Comparison of ENCODE assay signal across 13 cellular contexts in genomic region chr2:54641988-54642387, GRCh38.
DNase-seq lines count a peak whose midpoint lies in the region; ATAC-seq and TF ChIP-seq lines count a peak whose summit lies in the region.
"Had no signal": no experiment of that assay in that cellular context is flagged by ENCODE, and none has a peak within 500 bp of the region (broad histone marks: within the 10 kb centered on the region; RNA-seq: fewer than 3 reads in every experiment).

No MANE protein-coding gene starts in this region.

- H3K4me3 Mint-ChIP-seq in activated CD8-positive, alpha-beta T cell treated with anti-CD3 and anti-CD28 coated beads for 36 hours = no peak overlapping the region
- no peak overlapping the region for H3K4me3 Mint-ChIP-seq in neural progenitor cell
- H3K4me3 Mint-ChIP-seq: activated B cell treated with CpG ODN at 0.5 μM for 24 hours had no signal

- H3K9ac ChIP-seq in neural progenitor cell = no peak overlapping the region

- ATAC-seq in activated CD8-positive, alpha-beta T cell treated with anti-CD3 and anti-CD28 coated beads for 36 hours = no peak
- ATAC-seq in heart left ventricle (peak; percentile 44 to 73 (median 59)), HG03378 (IDR thresholded peaks at IDR 0.05; ENCODE audit: unreplicated experiment) (no peak), HG03175 (IDR thresholded peaks at IDR 0.05; ENCODE audit: unreplicated experiment) (no peak), esophagus mucosa (no peak), GM18502 (IDR thresholded peaks at IDR 0.05; ENCODE audit: poor library complexity, unreplicated experiment) (no peak)

- H3K4me1 ChIP-seq in heart left ventricle (peaks cover 13 to 60% (median 51%) of the 10 kb centered on the region in 12 donors), neural progenitor cell (no peaks in the 10 kb centered on the region)

- 47 to 61% (median 56%) methylated on average over 8 of the region's 8 CpGs for WGBS in heart left ventricle, 4 donors

- H3K9me3 Mint-ChIP-seq in activated CD8-positive, alpha-beta T cell treated with anti-CD3 and anti-CD28 coated beads for 36 hours = no peaks in the 10 kb centered on the region
- no peaks in the 10 kb centered on the region for H3K9me3 Mint-ChIP-seq in neural progenitor cell
- H3K9me3 Mint-ChIP-seq: activated B cell treated with CpG ODN at 0.5 μM for 24 hours had no signal

- H3K36me3 ChIP-seq in heart left ventricle (peaks cover 5 to 100% (median 87%) of the 10 kb centered on the region in 9 donors), neural progenitor cell (peaks cover 15% of the 10 kb centered on the region)

- H3K27ac Mint-ChIP-seq in activated CD8-positive, alpha-beta T cell treated with anti-CD3 and anti-CD28 coated beads for 36 hours = peak overlapping the region; percentile 70
- H3K27ac Mint-ChIP-seq in neural progenitor cell = peak overlapping the region; percentile 8
- H3K27ac Mint-ChIP-seq: activated B cell treated with CpG ODN at 0.5 μM for 24 hours had no signal

- H3K4me3 ChIP-seq in heart left ventricle = no peak overlapping the region
- no peak overlapping the region for H3K4me3 ChIP-seq in neural progenitor cell

- no peak overlapping the region for H3K4me2 ChIP-seq in neural progenitor cell

- no peaks in the 10 kb centered on the region for H3K27me3 Mint-ChIP-seq in activated CD8-positive, alpha-beta T cell treated with anti-CD3 and anti-CD28 coated beads for 36 hours
- peaks cover 2% of the 10 kb centered on the region for H3K27me3 Mint-ChIP-seq in neural progenitor cell (ENCODE audit: insufficient read depth, low read depth)
- H3K27me3 Mint-ChIP-seq: activated B cell treated with CpG ODN at 0.5 μM for 24 hours had no signal

- POLR2A ChIA-PET in activated CD8-positive, alpha-beta T cell treated with anti-CD3 and anti-CD28 coated beads for 36 hours (lab: Charles Lee) = interaction anchor here (1.3 kb wide), 1 partner anchor 84 kb away, joined by 3 read pairs; no protein-coding TSS in a partner anchor

- no peak for TF ChIP-seq CTCF in activated CD8-positive, alpha-beta T cell treated with anti-CD3 and anti-CD28 coated beads for 36 hours (IDR thresholded peaks at IDR 0.05)
- TF ChIP-seq CTCF in heart left ventricle (IDR thresholded peaks at IDR 0.05) = no peak
- no peak for TF ChIP-seq CTCF in neural progenitor cell (IDR thresholded peaks at IDR 0.05)

- no peaks in the 10 kb centered on the region for H3K79me2 ChIP-seq in neural progenitor cell (ENCODE audit: low read depth)

- H3K9me3 ChIP-seq in heart left ventricle (no peaks in the 10 kb centered on the region), neural progenitor cell (ENCODE audit: low read depth) (no peaks in the 10 kb centered on the region)

- peaks cover 45% of the 10 kb centered on the region for H3K36me3 Mint-ChIP-seq in activated CD8-positive, alpha-beta T cell treated with anti-CD3 and anti-CD28 coated beads for 36 hours (ENCODE audit: low read depth)
- H3K36me3 Mint-ChIP-seq in neural progenitor cell = peaks cover 44% of the 10 kb centered on the region

- DNase-seq in Ammon's horn (ENCODE audit: low spot score) (peak; percentile 77), heart left ventricle (peak in 3 of 5 donors; percentile 57 to 77 (median 66)), neural progenitor cell (ENCODE audit: low spot score) (no peak)
- DNase-seq in activated CD8-positive, alpha-beta T cell treated with anti-CD3 and anti-CD28 coated beads for 36 hours = no peak
- DNase-seq: activated B cell treated with CpG ODN at 0.5 μM for 24 hours; activated T-cell treated with anti-CD3 and anti-CD28 coated beads, Interleukin-2, amount 50 U/mL, for 1 hour; dermis blood vessel endothelial cell; foreskin fibroblast; NCI-H510A had no signal

- TF ChIP-seq POLR2A in heart left ventricle (IDR thresholded peaks at IDR 0.05) = no peak

- no peaks in the 10 kb centered on the region for H3F3A ChIP-seq in neural progenitor cell (ENCODE audit: low read depth)

- H4K20me1 ChIP-seq in neural progenitor cell (ENCODE audit: low read depth) = no peaks in the 10 kb centered on the region

- CTCF ChIA-PET in activated CD8-positive, alpha-beta T cell treated with anti-CD3 and anti-CD28 coated beads for 36 hours (lab: Charles Lee) = interaction anchor here (0.9 to 2.3 kb wide), 4 partner anchors 13 to 118 kb away, joined by 3 to 9 read pairs (median 4); no protein-coding TSS in a partner anchor

- H3K27ac ChIP-seq in heart left ventricle (peak overlapping the region in 11 of 12 donors; percentile 30 to 90 (median 58)), neural progenitor cell (no peak overlapping the region)

- H3K27me3 ChIP-seq in heart left ventricle (no peaks in the 10 kb centered on the region), neural progenitor cell (no peaks in the 10 kb centered on the region)

- peaks cover 12% of the 10 kb centered on the region for H3K4me1 Mint-ChIP-seq in activated CD8-positive, alpha-beta T cell treated with anti-CD3 and anti-CD28 coated beads for 36 hours (ENCODE audit: low read depth)
- H3K4me1 Mint-ChIP-seq in neural progenitor cell = no peaks in the 10 kb centered on the region

- H2AFZ ChIP-seq in neural progenitor cell (replicated peaks) = no peak overlapping the region

- intact Hi-C loops in activated CD8-positive, alpha-beta T cell treated with anti-CD3 and anti-CD28 coated beads for 36 hours (cut with micrococcal nuclease) = no loop called here
- intact Hi-C loops in heart left ventricle (cut with DNase I) = loop anchor here in 2 of 10 donors (2.0 to 5.0 kb wide), 2 partner anchors 25 to 120 kb away; no protein-coding TSS in a partner anchor

Comparison
In these comparisons a context has a peak if more than half of its experiments do, and no peak if none do; other contexts are left out.
1. DNase-seq: peak in Ammon's horn (single experiment) and heart left ventricle (3 of 5); none in activated CD8-positive, alpha-beta T cell treated with anti-CD3 and anti-CD28 coated beads for 36 hours (single experiment) and neural progenitor cell (single experiment).
2. ATAC-seq: peak in heart left ventricle (4 of 4); none in activated CD8-positive, alpha-beta T cell treated with anti-CD3 and anti-CD28 coated beads for 36 hours (single experiment), HG03378 (single experiment), HG03175 (single experiment), esophagus mucosa (single experiment) and GM18502 (single experiment).